ENCODE assay signal across 15 cellular contexts in the genomic region with DNA sequence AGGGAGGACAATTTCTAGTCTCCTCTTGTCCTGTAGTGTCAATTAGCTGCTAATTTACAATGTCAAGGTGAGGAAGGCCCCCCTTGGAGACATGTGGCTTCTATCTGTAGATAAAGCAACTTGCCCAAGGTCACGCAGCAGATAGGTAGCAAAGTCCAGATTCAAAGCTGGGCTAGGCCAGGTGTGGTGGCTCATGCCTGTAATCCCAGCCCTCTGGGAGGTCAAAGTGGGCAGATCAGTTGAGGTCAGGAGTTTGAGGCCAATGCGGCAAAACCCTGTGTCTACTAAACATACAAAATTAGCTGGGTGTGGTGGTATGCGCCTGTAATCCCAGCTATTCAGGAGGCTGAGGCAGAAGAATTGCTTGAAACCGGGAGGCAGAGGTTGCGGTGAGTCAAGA. TPM values are rescaled to one million over a fixed set of nuclear protein-coding genes. Genes with fewer than 3 reads are reported as not detected.
DNase-seq lines count a peak whose midpoint lies in the region; TF ChIP-seq lines count a peak whose summit lies in the region.
"Had no signal": no experiment of that assay in that cellular context is flagged by ENCODE, and none has a peak within 500 bp of the region (broad histone marks: within the 10 kb centered on the region; RNA-seq: fewer than 3 reads in every experiment).

No MANE protein-coding gene starts in this region.

- H4K12ac ChIP-seq in trophoblast cell (ENCODE audit: low read depth, low read length) = no peak overlapping the region

- H3K79me2 ChIP-seq in trophoblast cell (ENCODE audit: control insufficient read depth, insufficient read depth, low read length, poor library complexity) = no peaks in the 10 kb centered on the region

- H3K4me3 ChIP-seq in HEK293 (ENCODE audit: low read depth, low read length) = no peak overlapping the region
- H3K4me3 ChIP-seq in endodermal cell (ENCODE audit: low read length) = no peak overlapping the region
- H3K4me3 ChIP-seq in liver (ENCODE audit: low read depth in 1 of 3, low read length in 3 of 3) = no peak overlapping the region
- no peak overlapping the region for H3K4me3 ChIP-seq in trophoblast cell (ENCODE audit: low read depth, low read length)
- H3K4me3 ChIP-seq: BLaER1, HAP-1 had no signal

- no peak overlapping the region for H3K18ac ChIP-seq in trophoblast cell (ENCODE audit: low read length)

- no peak for TF ChIP-seq RAD21 in liver (IDR thresholded peaks at IDR 0.05)

- no peak overlapping the region for H4K8ac ChIP-seq in trophoblast cell (ENCODE audit: low read depth, low read length)

- no peaks in the 10 kb centered on the region for H3K4me1 ChIP-seq in HEK293 (ENCODE audit: control insufficient read depth, insufficient read depth, low read length)
- H3K4me1 ChIP-seq in endodermal cell (ENCODE audit: control insufficient read depth, insufficient read depth, low read length) = peaks cover 5% of the 10 kb centered on the region
- H3K4me1 ChIP-seq in liver (ENCODE audit: control insufficient read depth in 4 of 4, insufficient read depth in 4 of 4, low read length in 3 of 4) = no peaks in the 10 kb centered on the region
- H3K4me1 ChIP-seq in trophoblast cell (ENCODE audit: control insufficient read depth in 1 of 2, insufficient read depth in 2 of 2, low read length in 2 of 2) = no peaks in the 10 kb centered on the region
- H3K4me1 ChIP-seq: BLaER1, HAP-1 had no signal

- no peak overlapping the region for H3K23ac ChIP-seq in trophoblast cell (ENCODE audit: low read length)

- no peak overlapping the region for H4K91ac ChIP-seq in trophoblast cell (ENCODE audit: low read depth, low read length)

- H2AK5ac ChIP-seq in trophoblast cell (ENCODE audit: low read length) = no peak overlapping the region

- peaks cover 23% of the 10 kb centered on the region for H3K4me1 Mint-ChIP-seq in endodermal cell
- H3K4me1 Mint-ChIP-seq in CD14-positive monocyte = no peaks in the 10 kb centered on the region

- H3K9me3 Mint-ChIP-seq in endodermal cell = no peaks in the 10 kb centered on the region
- peaks cover 0 to 8% (median 0%) of the 10 kb centered on the region in 7 donors for H3K9me3 Mint-ChIP-seq in CD14-positive monocyte

- H3K36me3 ChIP-seq in HEK293 (ENCODE audit: control insufficient read depth in 2 of 2, insufficient read depth in 1 of 2, low read length in 2 of 2) = no peaks in the 10 kb centered on the region
- no peaks in the 10 kb centered on the region for H3K36me3 ChIP-seq in endodermal cell (ENCODE audit: control insufficient read depth, insufficient read depth, low read length)
- no peaks in the 10 kb centered on the region for H3K36me3 ChIP-seq in liver (ENCODE audit: control insufficient read depth in 4 of 4, insufficient read depth in 3 of 4, low read depth in 1 of 4, low read length in 3 of 4)
- no peaks in the 10 kb centered on the region for H3K36me3 ChIP-seq in trophoblast cell (ENCODE audit: control insufficient read depth in 1 of 2, insufficient read depth in 2 of 2, low read length in 2 of 2)
- H3K36me3 ChIP-seq: BLaER1, HAP-1 had no signal

- H3K9me3 ChIP-seq in HEK293 (ENCODE audit: control insufficient read depth, insufficient read depth, low read depth, low read length) = no peaks in the 10 kb centered on the region
- H3K9me3 ChIP-seq in endodermal cell (ENCODE audit: control insufficient read depth, low read length) = no peaks in the 10 kb centered on the region
- no peaks in the 10 kb centered on the region for H3K9me3 ChIP-seq in liver (ENCODE audit: control insufficient read depth in 4 of 4, low read length in 3 of 4)
- peaks cover 3% of the 10 kb centered on the region for H3K9me3 ChIP-seq in trophoblast cell (ENCODE audit: insufficient read depth, low read depth, low read length)
- H3K9me3 ChIP-seq: BLaER1, HAP-1 had no signal

- H3K4ac ChIP-seq in trophoblast cell (ENCODE audit: low read depth, low read length) = no peak overlapping the region

- no peaks in the 10 kb centered on the region for H3K79me1 ChIP-seq in trophoblast cell (ENCODE audit: low read length)

- H3K27ac Mint-ChIP-seq in endodermal cell = no peak overlapping the region
- H3K27ac Mint-ChIP-seq in CD14-positive monocyte = no peak overlapping the region
- H3K27ac Mint-ChIP-seq: CD4-positive, CD25-positive, alpha-beta regulatory T cell had no signal

- intact Hi-C loops in CD14-positive monocyte (cut with micrococcal nuclease) = no loop called here

- WGBS in endodermal cell (ENCODE audit: insufficient coverage in 1 of 2, insufficient read length in 1 of 2), 2 experiments = 77 to 94% methylated on average over 4 to 5 of the region's 5 CpGs
- 83% methylated on average over 5 of the region's 5 CpGs for WGBS in liver
- WGBS in trophoblast cell (ENCODE audit: extremely low coverage, insufficient coverage, insufficient read length) = no CpG with 5 or more reads among the region's 5 CpGs

- H2BK120ac ChIP-seq in trophoblast cell (ENCODE audit: insufficient read depth, low read length, poor library complexity) = no peak overlapping the region

- no peak overlapping the region for H2AFZ ChIP-seq in trophoblast cell (ENCODE audit: insufficient read depth, low read length, poor library complexity)

- no peak overlapping the region for H3K9ac ChIP-seq in endodermal cell (ENCODE audit: extremely low read depth, low read length, poor library complexity, severe bottlenecking)
- H3K9ac ChIP-seq in liver (ENCODE audit: low read depth in 1 of 2, low read length in 2 of 2) = no peak overlapping the region
- no peak overlapping the region for H3K9ac ChIP-seq in trophoblast cell (ENCODE audit: low read length)
- H3K9ac ChIP-seq: BLaER1 had no signal

- peak; percentile 87 for DNase-seq in endodermal cell
- DNase-seq in trophoblast cell = peak; percentile 50 to 78
- no peak for DNase-seq in NOMO-1 treated with dmso at 0.1 percent for 144 hours (lab: John Stamatoyannopoulos, UW; ENCODE audit: unreplicated experiment)
- no peak for DNase-seq in NCI-H2171 treated with DMSO at 0.1 percent for 48 hours (lab: John Stamatoyannopoulos, UW)
- DNase-seq in CD14-positive monocyte (ENCODE audit: low spot score) = no peak
- DNase-seq: 8988T; AML-193; CD4-positive, CD25-positive, alpha-beta regulatory T cell; DMS53; GF-D8 had no signal

- H3K14ac ChIP-seq in trophoblast cell (ENCODE audit: low read length) = no peak overlapping the region

- H3K4me2 ChIP-seq in trophoblast cell (ENCODE audit: low read length) = no peak overlapping the region
- H3K4me2 ChIP-seq: BLaER1 had no signal

- POLR2A ChIA-PET in HEK293 (lab: Yijun Ruan, JAX) = interaction anchor here (0.7 kb wide), 1 partner anchor 288 kb away, joined by 8 read pairs; no protein-coding TSS in a partner anchor

- TF ChIP-seq CTCF in HEK293 (tag by site-specific recombination; IDR thresholded peaks at IDR 0.05) (no peak), endodermal cell (conservative IDR thresholded peaks at IDR 0.05) (no peak), liver (IDR thresholded peaks at IDR 0.05; ENCODE audit: low read depth, low read length, missing input control) (no peak), CD14-positive monocyte (IDR thresholded peaks at IDR 0.05) (no peak)

- CTCF ChIA-PET in HEK293 (lab: Yijun Ruan, JAX) = interaction anchor here (0.6 kb wide), 1 partner anchor 291 kb away, joined by 5 read pairs; no protein-coding TSS in a partner anchor

- H2BK5ac ChIP-seq in trophoblast cell (ENCODE audit: low read depth, low read length, poor library complexity) = no peak overlapping the region

- no peaks in the 10 kb centered on the region for H3K36me3 Mint-ChIP-seq in endodermal cell (ENCODE audit: low read depth)
- H3K36me3 Mint-ChIP-seq in CD14-positive monocyte = no peaks in the 10 kb centered on the region
- H3K36me3 Mint-ChIP-seq: CD4-positive, CD25-positive, alpha-beta regulatory T cell had no signal

- no peaks in the 10 kb centered on the region for H3K27me3 ChIP-seq in endodermal cell (ENCODE audit: control insufficient read depth, insufficient read depth, low read length, poor library complexity, severe bottlenecking)
- no peaks in the 10 kb centered on the region for H3K27me3 ChIP-seq in liver (ENCODE audit: control insufficient read depth in 4 of 4, insufficient read depth in 4 of 4, low read length in 3 of 4)
- H3K27me3 ChIP-seq in trophoblast cell (ENCODE audit: insufficient read depth, low read length) = no peaks in the 10 kb centered on the region
- H3K27me3 ChIP-seq: BLaER1 had no signal

- H3K27me3 Mint-ChIP-seq in endodermal cell (ENCODE audit: insufficient read depth) = peaks cover 21% of the 10 kb centered on the region
- H3K27me3 Mint-ChIP-seq in CD14-positive monocyte (ENCODE audit: low read depth in 3 of 3) = peaks cover 6 to 9% (median 8%) of the 10 kb centered on the region in 3 donors

- H3K27ac ChIP-seq in HEK293 (ENCODE audit: extremely low read depth, low read depth, low read length) = no peak overlapping the region
- no peak overlapping the region for H3K27ac ChIP-seq in endodermal cell (ENCODE audit: low read depth, low read length)
- H3K27ac ChIP-seq in liver (ENCODE audit: low read depth in 1 of 2, low read length in 2 of 2) = no peak overlapping the region
- no peak overlapping the region for H3K27ac ChIP-seq in trophoblast cell (ENCODE audit: low read depth, low read length)
- H3K27ac ChIP-seq: BLaER1, HL-60 had no signal

- no peak overlapping the region for H2BK12ac ChIP-seq in trophoblast cell (ENCODE audit: low read length)

- no peak overlapping the region for H3K4me3 Mint-ChIP-seq in endodermal cell
- H3K4me3 Mint-ChIP-seq in CD14-positive monocyte = no peak overlapping the region
- H3K4me3 Mint-ChIP-seq: CD4-positive, CD25-positive, alpha-beta regulatory T cell had no signal

TF ChIP-seq in HEK293, 187 proteins besides CTCF, POLR2A, EP300 and RAD21:
- peak; percentile 22; the same call in 1 of the 2 replicates for TF ChIP-seq GLIS1 (tag by site-specific recombination; IDR thresholded peaks at IDR 0.05)
- TF ChIP-seq ZBTB8A (tag by site-specific recombination; IDR thresholded peaks at IDR 0.05) = no peak

TF ChIP-seq in liver, 16 proteins besides CTCF, POLR2A, EP300 and RAD21:
- TF ChIP-seq RXRA (IDR thresholded peaks at IDR 0.05) = peak in 1 of 2 donors; percentile 29
- peak; percentile 22 to 29 for TF ChIP-seq HNF4A (conservative IDR thresholded peaks at IDR 0.05)
- no peak for TF ChIP-seq FOXA2 (IDR thresholded peaks at IDR 0.05)
- TF ChIP-seq, protein P1, sequence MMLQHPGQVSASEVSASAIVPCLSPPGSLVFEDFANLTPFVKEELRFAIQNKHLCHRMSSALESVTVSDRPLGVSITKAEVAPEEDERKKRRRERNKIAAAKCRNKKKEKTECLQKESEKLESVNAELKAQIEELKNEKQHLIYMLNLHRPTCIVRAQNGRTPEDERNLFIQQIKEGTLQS (IDR thresholded peaks at IDR 0.05) = no peak
- TF ChIP-seq YY1 (IDR thresholded peaks at IDR 0.05) = no peak

RNA-seq across cellular contexts. Expression of a gene that starts 11.1 kb away (rescaled TPM):
- total RNA-seq in endodermal cell = 10 to 100 TPM in 1 of 2 donors, 1 to 10 TPM in 1; 6.2 to 11.3 TPM
- 3.8 TPM for polyA plus RNA-seq in endodermal cell (2013, experiment 1 of 2)
- polyA plus RNA-seq in endodermal cell (2013, experiment 2 of 2) = 3.8 TPM
- total RNA-seq in liver = under 1 TPM; 0.19 to 0.33 TPM
- under 1 TPM; 0.04 to 0.38 TPM for polyA plus RNA-seq in liver
- 0.29 and 0.57 TPM in 2 replicates for polyA plus RNA-seq in trophoblast cell (2013)
- polyA plus RNA-seq in CD14-positive monocyte = not detected

Comparison
In these comparisons a context has a peak if more than half of its experiments do, and no peak if none do; other contexts are left out.
1. DNase-seq: peak in endodermal cell (single experiment) and trophoblast cell (2 of 2); none in NOMO-1 treated with dmso at 0.1 percent for 144 hours (single experiment), NCI-H2171 treated with DMSO at 0.1 percent for 48 hours (single experiment) and CD14-positive monocyte (single experiment).
2. RNA of a gene that starts 11.1 kb away (total RNA-seq): 6.2 to 11.3 TPM in endodermal cell; 0.19 to 0.33 TPM in liver; every median in the first group is over 4 times any median in the second.